ENCODE assay signal across 1 cellular context in the genomic region with DNA sequence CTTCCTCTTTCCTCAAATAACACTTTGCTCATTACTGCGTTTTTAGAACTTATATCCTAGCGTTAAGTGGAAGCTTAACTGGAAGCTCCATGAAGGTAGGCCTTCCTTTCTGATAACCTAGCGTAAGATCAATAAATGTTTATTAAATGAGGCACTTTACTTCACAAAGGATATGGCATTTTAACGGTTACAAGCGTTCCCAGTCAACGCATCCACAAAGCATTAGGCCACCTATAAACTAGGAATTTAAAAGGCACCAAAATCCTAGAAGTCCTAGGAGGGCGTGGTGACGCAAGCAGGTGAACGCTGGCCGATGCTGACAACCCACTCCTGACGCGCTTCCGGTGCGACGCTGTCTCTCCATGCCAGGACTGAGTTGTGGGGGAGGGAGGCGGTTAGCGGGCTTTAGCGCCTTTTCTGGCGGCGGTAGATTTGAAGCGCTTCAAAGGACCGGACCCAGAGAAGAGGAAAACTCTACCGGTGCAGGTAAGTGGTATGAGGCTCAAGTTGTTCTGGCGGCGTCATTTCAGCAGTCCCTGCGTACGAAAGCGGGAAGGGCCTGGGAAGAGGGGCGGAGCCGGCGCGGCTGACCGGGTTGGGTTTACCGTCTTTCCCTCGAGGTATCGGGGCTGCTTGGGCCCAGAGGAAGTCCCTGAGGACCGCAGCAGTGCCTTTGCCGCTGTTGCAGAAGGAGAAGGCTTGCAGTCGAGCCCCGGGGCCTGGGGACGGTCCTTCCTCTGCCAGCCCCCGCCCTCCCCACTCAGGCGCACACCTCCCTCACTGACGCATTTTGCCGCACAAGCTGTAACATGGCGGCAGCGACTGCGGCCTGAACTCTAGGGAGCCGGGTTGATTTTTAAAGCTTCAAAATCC.
TF ChIP-seq lines count a peak whose summit lies in the region.

PPIG (plus strand) TSS at position 347 of the 873 bp plus-strand sequence. CDS start 19,691 bp downstream, outside the sequence.

TF ChIP-seq in HepG2, 621 proteins besides CTCF, POLR2A, EP300 and RAD21 (continued from another document and continues in another):
- TF ChIP-seq POGZ (CRISPR knock-in tag; IDR thresholded peaks at IDR 0.05) (peak; percentile 100), SALL2 (CRISPR knock-in tag; IDR thresholded peaks at IDR 0.05) (peak; percentile 75; the same call in 1 of the 2 replicates), ZNF703 (CRISPR knock-in tag; IDR thresholded peaks at IDR 0.05; ENCODE audit: borderline replicate concordance) (peak; percentile 56; the same call in 1 of the 2 replicates), TFAP4 (IDR thresholded peaks at IDR 0.05; ENCODE audit: borderline replicate concordance, low read depth) (peak; percentile 57; the same call in 1 of the 2 replicates), MAFK (conservative IDR thresholded peaks at IDR 0.05 in 1 of 2, IDR thresholded peaks at IDR 0.05 in 1 of 2; ENCODE audit: low read length in 2 of 2) (no peak), ZGPAT (CRISPR knock-in tag; IDR thresholded peaks at IDR 0.05) (peak; percentile 97), TARDBP (CRISPR knock-in tag; IDR thresholded peaks at IDR 0.05) (peak; percentile 88), ATF7 (IDR thresholded peaks at IDR 0.05) (peak; percentile 24; the same call in 1 of the 2 replicates), ATF7 (CRISPR knock-in tag; IDR thresholded peaks at IDR 0.05) (peak; percentile 92), TMF1 (CRISPR knock-in tag; IDR thresholded peaks at IDR 0.05; ENCODE audit: low read depth) (peak; percentile 94; the same call in 1 of the 2 replicates), CSRNP1 (CRISPR knock-in tag; IDR thresholded peaks at IDR 0.05) (peak; percentile 71), ZNF556 (CRISPR knock-in tag; IDR thresholded peaks at IDR 0.05; ENCODE audit: borderline replicate concordance) (peak; percentile 98), HNF4G (IDR thresholded peaks at IDR 0.05; ENCODE audit: borderline replicate concordance, low read depth, low read length) (no peak), HNF4G (CRISPR knock-in tag; IDR thresholded peaks at IDR 0.05; ENCODE audit: borderline replicate concordance, low read depth) (no peak; the same call in 1 of the 2 replicates), SIX4 (CRISPR knock-in tag; IDR thresholded peaks at IDR 0.05) (peak; percentile 45; the same call in 1 of the 2 replicates), SMARCC2 (IDR thresholded peaks at IDR 0.05) (no peak; the same call in 1 of the 2 replicates), KLF16 (CRISPR knock-in tag; IDR thresholded peaks at IDR 0.05) (peak in 1 of 2 experiments; percentile 96; a peak in 2 of 4 replicates), ARID2 (CRISPR knock-in tag; IDR thresholded peaks at IDR 0.05; ENCODE audit: borderline replicate concordance) (peak; percentile 68), ZNF678 (CRISPR knock-in tag; IDR thresholded peaks at IDR 0.05) (0 out of 2 replicates have a peak, but pooled peaks have one; percentile 73), SNAPC5 (CRISPR knock-in tag; IDR thresholded peaks at IDR 0.05; ENCODE audit: borderline replicate concordance) (peak; percentile 62; the same call in 1 of the 2 replicates), ZNF879 (CRISPR knock-in tag; IDR thresholded peaks at IDR 0.05) (peak; percentile 89), TEF (CRISPR knock-in tag; IDR thresholded peaks at IDR 0.05) (no peak; the same call in 1 of the 2 replicates), KLF9 (CRISPR knock-in tag; IDR thresholded peaks at IDR 0.05; ENCODE audit: low read depth) (peak; percentile 49; the same call in 1 of the 2 replicates), MAFF (IDR thresholded peaks at IDR 0.05; ENCODE audit: low read depth, low read length) (peak; percentile 4), ZNF3 (CRISPR knock-in tag; IDR thresholded peaks at IDR 0.05) (no peak), ZNF468 (CRISPR knock-in tag; IDR thresholded peaks at IDR 0.05) (no peak; the same call in 1 of the 2 replicates), ZKSCAN8 (CRISPR knock-in tag; IDR thresholded peaks at IDR 0.05; ENCODE audit: borderline replicate concordance) (no peak; the same call in 1 of the 2 replicates), ZNF253 (CRISPR knock-in tag; IDR thresholded peaks at IDR 0.05; ENCODE audit: borderline replicate concordance) (0 out of 2 replicates have a peak, but pooled peaks have one; percentile 75), MXI1 (IDR thresholded peaks at IDR 0.05; ENCODE audit: borderline replicate concordance, low read depth, low read length) (peak; percentile 68; the same call in 2 of the 3 replicates), IKZF1 (IDR thresholded peaks at IDR 0.05) (no peak), ZNF446 (CRISPR knock-in tag; IDR thresholded peaks at IDR 0.05) (no peak), ZNF160 (CRISPR knock-in tag; IDR thresholded peaks at IDR 0.05) (peak; percentile 63), PRDM10 (CRISPR knock-in tag; IDR thresholded peaks at IDR 0.05; ENCODE audit: low read depth) (peak; percentile 32; the same call in 1 of the 2 replicates), MXD3 (CRISPR knock-in tag; IDR thresholded peaks at IDR 0.05) (peak; percentile 92), ZC3H13 (CRISPR knock-in tag; IDR thresholded peaks at IDR 0.05) (0 out of 2 replicates have a peak, but pooled peaks have one; percentile 51), ATM (IDR thresholded peaks at IDR 0.05; ENCODE audit: borderline replicate concordance) (no peak), BHLHE40 (IDR thresholded peaks at IDR 0.05; ENCODE audit: low read length) (no peak), ZNF432 (CRISPR knock-in tag; IDR thresholded peaks at IDR 0.05; ENCODE audit: borderline replicate concordance) (no peak), KAT8 (CRISPR knock-in tag; IDR thresholded peaks at IDR 0.05) (peak; percentile 100), ZNF547 (CRISPR knock-in tag; IDR thresholded peaks at IDR 0.05) (peak; percentile 93), ZNF75D (CRISPR knock-in tag; IDR thresholded peaks at IDR 0.05; ENCODE audit: borderline replicate concordance) (no peak), ZNF337 (CRISPR knock-in tag; IDR thresholded peaks at IDR 0.05; ENCODE audit: borderline replicate concordance, low read depth) (peak; percentile 60; the same call in 1 of the 2 replicates), ZNF510 (CRISPR knock-in tag; IDR thresholded peaks at IDR 0.05; ENCODE audit: low read depth) (peak; percentile 96), ASH2L (IDR thresholded peaks at IDR 0.05; ENCODE audit: insufficient read length, low read depth, low read length) (peak; percentile 99), ZNF234 (CRISPR knock-in tag; conservative IDR thresholded peaks at IDR 0.05) (no peak; the same call in 1 of the 2 replicates), ZFYVE20 (CRISPR knock-in tag; IDR thresholded peaks at IDR 0.05; ENCODE audit: borderline replicate concordance, low read depth) (0 out of 2 replicates have a peak, but pooled peaks have one; percentile 53), LCORL (IDR thresholded peaks at IDR 0.05) (peak; percentile 13; the same call in 1 of the 2 replicates), LCORL (CRISPR knock-in tag; IDR thresholded peaks at IDR 0.05) (peak; percentile 84), GPN1 (CRISPR knock-in tag; IDR thresholded peaks at IDR 0.05; ENCODE audit: borderline replicate concordance) (peak; percentile 73; the same call in 1 of the 2 replicates), MTA1 (CRISPR knock-in tag; IDR thresholded peaks at IDR 0.05; ENCODE audit: borderline replicate concordance) (peak; percentile 87), ZNF781 (CRISPR knock-in tag; IDR thresholded peaks at IDR 0.05; ENCODE audit: borderline replicate concordance, not compliant biosample characterization) (peak; percentile 69), ZNF17 (CRISPR knock-in tag; IDR thresholded peaks at IDR 0.05) (no peak), ZFP90 (CRISPR knock-in tag; IDR thresholded peaks at IDR 0.05; ENCODE audit: borderline replicate concordance) (no peak; the same call in 1 of the 2 replicates), ZNF34 (CRISPR knock-in tag; IDR thresholded peaks at IDR 0.05; ENCODE audit: borderline replicate concordance) (peak; percentile 98), AGO2 (optimal IDR thresholded peaks at IDR 0.05; ENCODE audit: low read depth, low read length) (peak; percentile 81), MXD4 (CRISPR knock-in tag; IDR thresholded peaks at IDR 0.05) (peak; percentile 91)
- TF ChIP-seq, protein P1, sequence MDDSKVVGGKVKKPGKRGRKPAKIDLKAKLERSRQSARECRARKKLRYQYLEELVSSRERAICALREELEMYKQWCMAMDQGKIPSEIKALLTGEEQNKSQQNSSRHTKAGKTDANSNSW (CRISPR knock-in tag; IDR thresholded peaks at IDR 0.05; ENCODE audit: borderline replicate concordance), result peak; percentile 95
- TF ChIP-seq, protein P2, sequence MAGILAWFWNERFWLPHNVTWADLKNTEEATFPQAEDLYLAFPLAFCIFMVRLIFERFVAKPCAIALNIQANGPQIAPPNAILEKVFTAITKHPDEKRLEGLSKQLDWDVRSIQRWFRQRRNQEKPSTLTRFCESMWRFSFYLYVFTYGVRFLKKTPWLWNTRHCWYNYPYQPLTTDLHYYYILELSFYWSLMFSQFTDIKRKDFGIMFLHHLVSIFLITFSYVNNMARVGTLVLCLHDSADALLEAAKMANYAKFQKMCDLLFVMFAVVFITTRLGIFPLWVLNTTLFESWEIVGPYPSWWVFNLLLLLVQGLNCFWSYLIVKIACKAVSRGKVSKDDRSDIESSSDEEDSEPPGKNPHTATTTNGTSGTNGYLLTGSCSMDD (CRISPR knock-in tag; IDR thresholded peaks at IDR 0.05), result no peak
- TF ChIP-seq, protein P3, sequence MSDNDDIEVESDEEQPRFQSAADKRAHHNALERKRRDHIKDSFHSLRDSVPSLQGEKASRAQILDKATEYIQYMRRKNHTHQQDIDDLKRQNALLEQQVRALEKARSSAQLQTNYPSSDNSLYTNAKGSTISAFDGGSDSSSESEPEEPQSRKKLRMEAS (IDR thresholded peaks at IDR 0.05), result peak; percentile 87
